ENCODE assay signal across 1 cellular context in the genomic region with DNA sequence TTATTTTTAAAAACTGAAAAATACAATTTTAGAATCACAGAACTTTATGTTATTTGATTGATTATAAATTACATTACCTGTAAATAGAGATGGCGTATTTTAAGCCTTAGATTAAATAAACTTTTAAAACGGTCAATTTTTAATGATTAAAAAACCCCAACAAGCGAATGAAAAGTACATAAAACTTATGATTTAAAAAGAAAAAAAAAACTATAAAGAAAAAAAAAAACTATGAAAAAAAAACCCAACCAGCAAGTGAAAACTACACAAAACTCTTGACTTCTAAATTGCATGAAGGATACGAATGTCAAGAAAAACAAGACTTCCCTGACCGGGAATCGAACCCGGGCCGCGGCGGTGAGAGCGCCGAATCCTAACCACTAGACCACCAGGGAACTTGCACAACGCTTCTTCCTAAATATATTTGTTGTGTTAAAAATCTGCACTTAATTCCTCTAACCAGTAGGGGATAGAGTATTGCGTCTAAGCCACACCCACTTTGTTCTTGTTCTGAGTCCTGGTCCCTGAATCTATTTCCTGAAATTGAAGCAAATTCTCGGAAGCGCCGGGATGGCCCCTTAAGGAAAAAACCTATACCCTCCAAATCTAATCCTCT.
TF ChIP-seq lines count a peak whose summit lies in the region.

No MANE protein-coding gene starts in this region.

TF ChIP-seq in GM23338, 12 proteins besides CTCF, POLR2A, EP300 and RAD21 (continued from another document):
- TF ChIP-seq, protein P1, sequence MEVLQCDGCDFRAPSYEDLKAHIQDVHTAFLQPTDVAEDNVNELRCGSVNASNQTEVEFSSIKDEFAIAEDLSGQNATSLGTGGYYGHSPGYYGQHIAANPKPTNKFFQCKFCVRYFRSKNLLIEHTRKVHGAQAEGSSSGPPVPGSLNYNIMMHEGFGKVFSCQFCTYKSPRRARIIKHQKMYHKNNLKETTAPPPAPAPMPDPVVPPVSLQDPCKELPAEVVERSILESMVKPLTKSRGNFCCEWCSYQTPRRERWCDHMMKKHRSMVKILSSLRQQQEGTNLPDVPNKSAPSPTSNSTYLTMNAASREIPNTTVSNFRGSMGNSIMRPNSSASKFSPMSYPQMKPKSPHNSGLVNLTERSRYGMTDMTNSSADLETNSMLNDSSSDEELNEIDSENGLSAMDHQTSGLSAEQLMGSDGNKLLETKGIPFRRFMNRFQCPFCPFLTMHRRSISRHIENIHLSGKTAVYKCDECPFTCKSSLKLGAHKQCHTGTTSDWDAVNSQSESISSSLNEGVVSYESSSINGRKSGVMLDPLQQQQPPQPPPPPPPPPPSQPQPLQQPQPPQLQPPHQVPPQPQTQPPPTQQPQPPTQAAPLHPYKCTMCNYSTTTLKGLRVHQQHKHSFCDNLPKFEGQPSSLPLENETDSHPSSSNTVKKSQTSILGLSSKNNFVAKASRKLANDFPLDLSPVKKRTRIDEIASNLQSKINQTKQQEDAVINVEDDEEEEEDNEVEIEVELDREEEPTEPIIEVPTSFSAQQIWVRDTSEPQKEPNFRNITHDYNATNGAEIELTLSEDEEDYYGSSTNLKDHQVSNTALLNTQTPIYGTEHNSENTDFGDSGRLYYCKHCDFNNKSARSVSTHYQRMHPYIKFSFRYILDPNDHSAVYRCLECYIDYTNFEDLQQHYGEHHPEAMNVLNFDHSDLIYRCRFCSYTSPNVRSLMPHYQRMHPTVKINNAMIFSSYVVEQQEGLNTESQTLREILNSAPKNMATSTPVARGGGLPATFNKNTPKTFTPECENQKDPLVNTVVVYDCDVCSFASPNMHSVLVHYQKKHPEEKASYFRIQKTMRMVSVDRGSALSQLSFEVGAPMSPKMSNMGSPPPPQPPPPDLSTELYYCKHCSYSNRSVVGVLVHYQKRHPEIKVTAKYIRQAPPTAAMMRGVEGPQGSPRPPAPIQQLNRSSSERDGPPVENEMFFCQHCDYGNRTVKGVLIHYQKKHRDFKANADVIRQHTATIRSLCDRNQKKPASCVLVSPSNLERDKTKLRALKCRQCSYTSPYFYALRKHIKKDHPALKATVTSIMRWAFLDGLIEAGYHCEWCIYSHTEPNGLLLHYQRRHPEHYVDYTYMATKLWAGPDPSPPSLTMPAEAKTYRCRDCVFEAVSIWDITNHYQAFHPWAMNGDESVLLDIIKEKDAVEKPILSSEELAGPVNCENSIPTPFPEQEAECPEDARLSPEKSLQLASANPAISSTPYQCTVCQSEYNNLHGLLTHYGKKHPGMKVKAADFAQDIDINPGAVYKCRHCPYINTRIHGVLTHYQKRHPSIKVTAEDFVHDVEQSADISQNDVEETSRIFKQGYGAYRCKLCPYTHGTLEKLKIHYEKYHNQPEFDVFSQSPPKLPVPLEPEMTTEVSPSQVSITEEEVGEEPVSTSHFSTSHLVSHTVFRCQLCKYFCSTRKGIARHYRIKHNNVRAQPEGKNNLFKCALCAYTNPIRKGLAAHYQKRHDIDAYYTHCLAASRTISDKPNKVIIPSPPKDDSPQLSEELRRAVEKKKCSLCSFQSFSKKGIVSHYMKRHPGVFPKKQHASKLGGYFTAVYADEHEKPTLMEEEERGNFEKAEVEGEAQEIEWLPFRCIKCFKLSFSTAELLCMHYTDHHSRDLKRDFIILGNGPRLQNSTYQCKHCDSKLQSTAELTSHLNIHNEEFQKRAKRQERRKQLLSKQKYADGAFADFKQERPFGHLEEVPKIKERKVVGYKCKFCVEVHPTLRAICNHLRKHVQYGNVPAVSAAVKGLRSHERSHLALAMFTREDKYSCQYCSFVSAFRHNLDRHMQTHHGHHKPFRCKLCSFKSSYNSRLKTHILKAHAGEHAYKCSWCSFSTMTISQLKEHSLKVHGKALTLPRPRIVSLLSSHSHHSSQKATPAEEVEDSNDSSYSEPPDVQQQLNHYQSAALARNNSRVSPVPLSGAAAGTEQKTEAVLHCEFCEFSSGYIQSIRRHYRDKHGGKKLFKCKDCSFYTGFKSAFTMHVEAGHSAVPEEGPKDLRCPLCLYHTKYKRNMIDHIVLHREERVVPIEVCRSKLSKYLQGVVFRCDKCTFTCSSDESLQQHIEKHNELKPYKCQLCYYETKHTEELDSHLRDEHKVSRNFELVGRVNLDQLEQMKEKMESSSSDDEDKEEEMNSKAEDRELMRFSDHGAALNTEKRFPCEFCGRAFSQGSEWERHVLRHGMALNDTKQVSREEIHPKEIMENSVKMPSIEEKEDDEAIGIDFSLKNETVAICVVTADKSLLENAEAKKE (CRISPR knock-in tag; IDR thresholded peaks at IDR 0.05): no peak
- TF ChIP-seq EZH2phosphoT487 (IDR thresholded peaks at IDR 0.05; ENCODE audit: unreplicated experiment) (no peak), CREB1 (CRISPR knock-in tag; IDR thresholded peaks at IDR 0.05; ENCODE audit: low read depth) (peak; percentile 17)
- TF ChIP-seq, protein P2, sequence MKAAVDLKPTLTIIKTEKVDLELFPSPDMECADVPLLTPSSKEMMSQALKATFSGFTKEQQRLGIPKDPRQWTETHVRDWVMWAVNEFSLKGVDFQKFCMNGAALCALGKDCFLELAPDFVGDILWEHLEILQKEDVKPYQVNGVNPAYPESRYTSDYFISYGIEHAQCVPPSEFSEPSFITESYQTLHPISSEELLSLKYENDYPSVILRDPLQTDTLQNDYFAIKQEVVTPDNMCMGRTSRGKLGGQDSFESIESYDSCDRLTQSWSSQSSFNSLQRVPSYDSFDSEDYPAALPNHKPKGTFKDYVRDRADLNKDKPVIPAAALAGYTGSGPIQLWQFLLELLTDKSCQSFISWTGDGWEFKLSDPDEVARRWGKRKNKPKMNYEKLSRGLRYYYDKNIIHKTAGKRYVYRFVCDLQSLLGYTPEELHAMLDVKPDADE (IDR thresholded peaks at IDR 0.05): no peak
TF ChIP-seq in GM23338: peak in this region for 4.
